ENCODE assay signal across 19 cellular contexts in genomic region chr11:36471577-36471976, GRCh38. TPM values are rescaled to one million over a fixed set of nuclear protein-coding genes. Genes with fewer than 3 reads are reported as not detected.
A peak's percentile ranks its signal among the peaks of the same experiment; 100 is the strongest.
DNase-seq lines count a peak whose midpoint lies in the region; ATAC-seq, FAIRE-seq and TF ChIP-seq lines count a peak whose summit lies in the region.
"Had no signal": no experiment of that assay in that cellular context is flagged by ENCODE, and none has a peak within 500 bp of the region (broad histone marks: within the 10 kb centered on the region; RNA-seq: fewer than 3 reads in every experiment).

No MANE protein-coding gene starts in this region.

- BruUV-seq in MCF 10A (replicated peaks; lab: Mats Ljungman, UMichigan), result no TSS peak

- POLR2A ChIA-PET in MCF 10A (lab: Yijun Ruan, JAX), result interaction anchor here (0.7 to 1.1 kb wide), 4 partner anchors 16 to 338 kb away, joined by 3 to 5 read pairs (median 4); no protein-coding TSS in a partner anchor

- H3K9me3 ChIP-seq in breast epithelium (no peaks in the 10 kb centered on the region), upper lobe of right lung (no peaks in the 10 kb centered on the region)
- H3K9me3 ChIP-seq: BE2C, Peyer's patch had no signal

- DNase-seq in MCF 10A (ENCODE audit: unreplicated experiment), result peak; percentile 47
- DNase-seq in breast epithelium (ENCODE audit: low spot score in 2 of 2), result no peak
- DNase-seq in bronchial epithelial cell (ENCODE audit: low read depth), result peak; percentile 88
- peak; percentile 65 to 79 for DNase-seq in foreskin keratinocyte
- no peak for DNase-seq in upper lobe of right lung
- DNase-seq in cerebellar nuclear complex (lab: John Stamatoyannopoulos, UW), result no peak
- DNase-seq in activated CD4-positive, alpha-beta T cell treated with anti-CD3 and anti-CD28 coated beads, Interleukin-2, amount 10 ng/mL, durations not matched to agents 24 days and 14 days, result no peak
- DNase-seq: BE2C, H7, KG1, NCI-H1417, NCI-H1694 treated with DMSO at 0.1 percent for 48 hours, NCI-H2081 treated with DMSO at 0.1 percent for 48 hours, NCI-H226, NCI-H510A treated with DMSO at 0.1 percent for 48 hours, NCI-H748 treated with DMSO at 0.1 percent for 48 hours, Peyer's patch had no signal

- H3K4me1 Mint-ChIP-seq in MCF 10A (ENCODE audit: insufficient read depth, unreplicated experiment), result peaks cover 18% of the 10 kb centered on the region
- H3K4me1 Mint-ChIP-seq in activated CD4-positive, alpha-beta T cell treated with anti-CD3 and anti-CD28 coated beads, Interleukin-2, amount 10 ng/mL, durations not matched to agents 24 days and 14 days, result peaks cover 4% of the 10 kb centered on the region

- H3K9me3 Mint-ChIP-seq in MCF 10A (ENCODE audit: unreplicated experiment), result no peaks in the 10 kb centered on the region
- H3K9me3 Mint-ChIP-seq in activated CD4-positive, alpha-beta T cell treated with anti-CD3 and anti-CD28 coated beads, Interleukin-2, amount 10 ng/mL, durations not matched to agents 24 days and 14 days, result no peaks in the 10 kb centered on the region

- no peak for TF ChIP-seq POLR2A in breast epithelium (IDR thresholded peaks at IDR 0.05)

- H3K27ac ChIP-seq in breast epithelium, result no peak overlapping the region
- H3K27ac ChIP-seq in foreskin keratinocyte, result no peak overlapping the region
- H3K27ac ChIP-seq in upper lobe of right lung, result no peak overlapping the region
- H3K27ac ChIP-seq: Peyer's patch had no signal

- no peak overlapping the region for H3K27ac Mint-ChIP-seq in MCF 10A (ENCODE audit: low read depth, unreplicated experiment)
- H3K27ac Mint-ChIP-seq in activated CD4-positive, alpha-beta T cell treated with anti-CD3 and anti-CD28 coated beads, Interleukin-2, amount 10 ng/mL, durations not matched to agents 24 days and 14 days, result no peak overlapping the region

- intact Hi-C loops in MCF 10A (cut with micrococcal nuclease), result no loop called here
- intact Hi-C loops in breast epithelium (cut with DNase I; ENCODE audit: low total_unique reads), result no loop called here
- intact Hi-C loops in upper lobe of right lung (cut with DNase I), result loop anchor here (10.0 kb wide), 1 partner anchor 177 kb away; the partner anchor contains the start of gene PRR5L
- intact Hi-C loops in activated CD4-positive, alpha-beta T cell treated with anti-CD3 and anti-CD28 coated beads, Interleukin-2, amount 10 ng/mL, durations not matched to agents 24 days and 14 days (cut with micrococcal nuclease), result no loop called here

- CTCF ChIA-PET in MCF 10A (lab: Yijun Ruan, JAX), result interaction anchor here (0.6 to 2.3 kb wide), 2 partner anchors 22 to 34 kb away, joined by 5 to 8 read pairs; no protein-coding TSS in a partner anchor

- no peaks in the 10 kb centered on the region for H3K36me3 ChIP-seq in breast epithelium
- H3K36me3 ChIP-seq in bronchial epithelial cell (ENCODE audit: control insufficient read depth, insufficient read depth, low read length), result no peaks in the 10 kb centered on the region
- no peaks in the 10 kb centered on the region for H3K36me3 ChIP-seq in upper lobe of right lung
- H3K36me3 ChIP-seq: BE2C, Peyer's patch had no signal

- no peak for ATAC-seq in foreskin keratinocyte
- peak; percentile 47 for ATAC-seq in upper lobe of right lung
- no peak for ATAC-seq in GM21515 (IDR thresholded peaks at IDR 0.05; ENCODE audit: unreplicated experiment)
- ATAC-seq: Right ventricle myocardium inferior had no signal

- no peaks in the 10 kb centered on the region for H3K27me3 Mint-ChIP-seq in MCF 10A (ENCODE audit: insufficient read depth, unreplicated experiment)
- no peaks in the 10 kb centered on the region for H3K27me3 Mint-ChIP-seq in activated CD4-positive, alpha-beta T cell treated with anti-CD3 and anti-CD28 coated beads, Interleukin-2, amount 10 ng/mL, durations not matched to agents 24 days and 14 days

- TF ChIP-seq CTCF in MCF 10A (IDR thresholded peaks at IDR 0.05; ENCODE audit: unreplicated experiment) (no peak), breast epithelium (IDR thresholded peaks at IDR 0.05) (no peak), bronchial epithelial cell (IDR thresholded peaks at IDR 0.05; ENCODE audit: insufficient read depth, low read length, severe bottlenecking) (no peak), foreskin keratinocyte (conservative IDR thresholded peaks at IDR 0.05) (no peak), upper lobe of right lung (IDR thresholded peaks at IDR 0.05) (no peak)

- H3K4me3 ChIP-seq in breast epithelium (no peak overlapping the region), bronchial epithelial cell (ENCODE audit: low read depth, low read length) (no peak overlapping the region), upper lobe of right lung (no peak overlapping the region)
- H3K4me3 ChIP-seq: Peyer's patch had no signal

- H3K4me1 ChIP-seq in breast epithelium (no peaks in the 10 kb centered on the region), foreskin keratinocyte (no peaks in the 10 kb centered on the region), upper lobe of right lung (peaks cover 6% of the 10 kb centered on the region)
- H3K4me1 ChIP-seq: BE2C, Peyer's patch had no signal

- H3K27me3 ChIP-seq in breast epithelium (no peaks in the 10 kb centered on the region), bronchial epithelial cell (ENCODE audit: control insufficient read depth, insufficient read depth, low read length) (no peaks in the 10 kb centered on the region), foreskin keratinocyte (no peaks in the 10 kb centered on the region), upper lobe of right lung (no peaks in the 10 kb centered on the region)
- H3K27me3 ChIP-seq: BE2C, Peyer's patch had no signal

- no peak overlapping the region for H3K4me3 Mint-ChIP-seq in MCF 10A (ENCODE audit: unreplicated experiment)
- no peak overlapping the region for H3K4me3 Mint-ChIP-seq in activated CD4-positive, alpha-beta T cell treated with anti-CD3 and anti-CD28 coated beads, Interleukin-2, amount 10 ng/mL, durations not matched to agents 24 days and 14 days

- no peak for FAIRE-seq in bronchial epithelial cell (lab: Jason Lieb, UNC)

- H3K36me3 Mint-ChIP-seq in MCF 10A (ENCODE audit: insufficient read depth, unreplicated experiment), result no peaks in the 10 kb centered on the region
- peaks cover 14% of the 10 kb centered on the region for H3K36me3 Mint-ChIP-seq in activated CD4-positive, alpha-beta T cell treated with anti-CD3 and anti-CD28 coated beads, Interleukin-2, amount 10 ng/mL, durations not matched to agents 24 days and 14 days (ENCODE audit: low read depth)

RNA-seq across cellular contexts. Expression of gene TRAF6, which starts 38.5 kb away (rescaled TPM):
- 9.2 and 12.2 TPM in 2 replicates for total RNA-seq in MCF 10A (2022)
- total RNA-seq in breast epithelium, result 10 to 100 TPM; 11.5 to 19.9 (median 16.8) TPM
- 6.1 and 6.9 TPM in 2 replicates for total RNA-seq in bronchial epithelial cell
- total RNA-seq in foreskin keratinocyte, result 11.2 and 12.4 TPM in 2 replicates
- polyA plus RNA-seq in foreskin keratinocyte, result 3.4 and 3.8 TPM in 2 replicates
- total RNA-seq in upper lobe of right lung, result 13.5 TPM
- 10.9 and 11.5 TPM in 2 replicates for total RNA-seq in activated CD4-positive, alpha-beta T cell treated with anti-CD3 and anti-CD28 coated beads, Interleukin-2, amount 10 ng/mL, durations not matched to agents 24 days and 14 days

Comparison
In these comparisons a context has a peak if more than half of its experiments do, and no peak if none do; other contexts are left out.
1. DNase-seq: peak in MCF 10A (single experiment), bronchial epithelial cell (single experiment) and foreskin keratinocyte (2 of 2); none in breast epithelium (0 of 2), upper lobe of right lung (single experiment), cerebellar nuclear complex (0 of 2) and activated CD4-positive, alpha-beta T cell treated with anti-CD3 and anti-CD28 coated beads, Interleukin-2, amount 10 ng/mL, durations not matched to agents 24 days and 14 days (single experiment).